ENCODE assay signal across 21 cellular contexts in the genomic region with DNA sequence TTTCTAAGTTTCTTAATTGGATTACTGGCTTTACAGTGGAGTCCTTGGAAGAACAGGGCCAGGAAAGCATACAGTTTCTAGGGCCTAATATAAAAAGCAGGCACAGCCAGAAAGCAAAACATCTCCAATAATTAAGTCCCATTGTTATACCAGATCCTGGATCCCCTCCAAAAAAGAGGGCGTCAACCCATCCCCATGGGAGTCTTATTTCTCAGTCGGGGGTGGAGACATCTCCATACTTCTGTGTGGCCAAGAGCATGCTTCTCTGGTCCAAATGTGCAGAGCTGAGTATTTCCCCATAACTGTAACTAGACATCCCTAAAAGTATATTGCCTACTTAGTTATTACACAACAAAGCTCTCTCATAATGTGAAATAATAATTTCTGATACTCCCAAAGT.
"Had no signal": no experiment of that assay in that cellular context is flagged by ENCODE, and none has a peak within 500 bp of the region (broad histone marks: within the 10 kb centered on the region; RNA-seq: fewer than 3 reads in every experiment).

No MANE protein-coding gene starts in this region.

- H3K27ac Mint-ChIP-seq: activated CD4-positive, alpha-beta T cell treated with anti-CD3 and anti-CD28 coated beads, Interleukin-2, amount 10 ng/mL, durations not matched to agents 24 days and 14 days; activated naive CD8-positive, alpha-beta T cell; activated T-cell treated with anti-CD3 and anti-CD28 coated beads, Interleukin-2, amount 50 U/mL, for 72 hours; memory B cell; naive thymus-derived CD8-positive, alpha-beta T cell; T-helper 2 cell treated with Interferon-gamma antibody and Interleukin-4, amounts not matched to agents 5 μg/mL and 100 μg/mL, for 36 hours had no signal

- H3K36me3 Mint-ChIP-seq: memory B cell had no signal

- FAIRE-seq: endothelial cell of umbilical vein, small intestine had no signal

- H3K4me1 ChIP-seq: body of pancreas, gastrocnemius medialis had no signal

- H3K36me3 ChIP-seq: gastrocnemius medialis had no signal

- H3K9me3 ChIP-seq: body of pancreas, gastrocnemius medialis had no signal

- H3K4me1 Mint-ChIP-seq: activated CD4-positive, alpha-beta T cell treated with anti-CD3 and anti-CD28 coated beads, Interleukin-2, amount 10 ng/mL, durations not matched to agents 24 days and 14 days; memory B cell; naive thymus-derived CD8-positive, alpha-beta T cell had no signal

- H3K27me3 ChIP-seq: body of pancreas, gastrocnemius medialis had no signal

- H3K4me3 ChIP-seq: body of pancreas, gastrocnemius medialis had no signal

- H3K4me3 Mint-ChIP-seq: activated CD4-positive, alpha-beta T cell treated with anti-CD3 and anti-CD28 coated beads, Interleukin-2, amount 10 ng/mL, durations not matched to agents 24 days and 14 days; activated naive CD8-positive, alpha-beta T cell; activated T-cell treated with anti-CD3 and anti-CD28 coated beads, Interleukin-2, amount 50 U/mL, for 72 hours; memory B cell; naive thymus-derived CD8-positive, alpha-beta T cell; T-helper 2 cell treated with Interferon-gamma antibody and Interleukin-4, amounts not matched to agents 5 μg/mL and 100 μg/mL, for 36 hours had no signal

- H3K27me3 Mint-ChIP-seq: activated CD4-positive, alpha-beta T cell treated with anti-CD3 and anti-CD28 coated beads, Interleukin-2, amount 10 ng/mL, durations not matched to agents 24 days and 14 days; activated naive CD8-positive, alpha-beta T cell had no signal

- DNase-seq: activated CD4-positive, alpha-beta T cell treated with anti-CD3 and anti-CD28 coated beads, Interleukin-2, amount 10 ng/mL, durations not matched to agents 24 days and 14 days; activated CD4-positive, CD25-positive, alpha-beta regulatory T cell; activated CD8-positive, alpha-beta memory T cell treated with anti-CD3 and anti-CD28 coated beads, Interleukin-2, amount 50 U/mL, for 48 hours; activated gamma-delta T cell; activated T-cell treated with anti-CD3 and anti-CD28 coated beads, Interleukin-2, amount 50 U/mL, for 72 hours; amniotic stem cell; body of pancreas; cortex of kidney; effector CD4-positive, alpha-beta T cell; islet precursor cell; naive thymus-derived CD8-positive, alpha-beta T cell; small intestine; stimulated activated CD4-positive, alpha-beta T cell treated with anti-CD3 and anti-CD28 coated beads, Interleukin-4, amount 100 ng/mL, for 24 hours; stimulated activated CD8-positive, alpha-beta memory T cell treated with anti-CD3 and anti-CD28 coated beads, Interleukin-4, amount 100 ng/mL, for 48 hours; stimulated activated naive CD4-positive, alpha-beta T cell treated with Interleukin-2 at 50 U/mL for 16 hours; substantia nigra had no signal

- H3K27ac ChIP-seq: body of pancreas, gastrocnemius medialis had no signal
